Comparison of ENCODE assay signal across 8 cellular contexts in the genomic region with DNA sequence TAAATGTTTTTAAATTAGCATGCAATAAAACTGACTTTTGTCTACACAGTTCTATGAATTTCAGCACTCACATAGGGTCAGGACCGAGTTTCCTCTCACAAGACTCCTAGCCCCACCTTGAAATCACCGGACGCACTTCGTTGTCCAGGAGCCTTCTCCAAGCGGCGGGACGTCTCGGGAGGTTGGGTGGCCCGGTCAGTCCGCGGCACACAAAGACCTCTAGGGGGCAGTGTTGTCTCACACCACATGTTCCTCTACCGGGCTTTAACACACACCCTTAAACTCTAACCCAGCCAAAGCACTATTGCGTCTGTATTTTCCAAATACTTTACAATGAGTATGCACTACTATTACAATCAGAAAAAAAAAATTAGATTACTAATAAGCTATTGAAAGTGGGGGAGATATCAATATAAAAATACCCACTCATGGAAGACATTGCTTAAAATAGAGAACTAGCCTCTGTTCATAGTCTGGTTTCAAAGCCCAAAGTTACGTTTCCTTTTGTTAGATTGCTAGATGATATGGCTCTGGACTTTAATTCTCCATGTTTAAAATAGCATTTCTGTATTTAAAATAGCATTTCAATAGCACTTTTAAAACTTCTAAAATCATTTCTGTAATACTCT. TPM values are rescaled to one million over a fixed set of nuclear protein-coding genes. Genes with fewer than 3 reads are reported as not detected.
DNase-seq lines count a peak whose midpoint lies in the region; ATAC-seq and TF ChIP-seq lines count a peak whose summit lies in the region.
"Not testable (repeated sequence)": the region's sequence is repeated elsewhere in the genome, so short reads cannot be mapped to it uniquely, and the experiment has no call there.

No MANE protein-coding gene starts in this region.

- peak; percentile 79 to 84 for ATAC-seq in CD4-positive, CD25-positive, alpha-beta regulatory T cell (ENCODE audit: low read depth in 2 of 2)
- ATAC-seq in GM19468 (IDR thresholded peaks at IDR 0.05; ENCODE audit: extremely low read depth, unreplicated experiment) (peak; percentile 91), HG03460 (IDR thresholded peaks at IDR 0.05; ENCODE audit: unreplicated experiment) (peak; percentile 88), RWPE2 (ENCODE audit: low read depth) (peak; percentile 84)

- H3K27ac ChIP-seq in CD4-positive, CD25-positive, alpha-beta regulatory T cell (ENCODE audit: insufficient read depth, low read length, poor library complexity, severe bottlenecking); RWPE2 (ENCODE audit: poor library complexity, severe bottlenecking); esophagus muscularis mucosa (replicated peaks in 1 of 4): not testable (repeated sequence)

- not testable (repeated sequence) for H3K27me3 Mint-ChIP-seq in CD4-positive, CD25-positive, alpha-beta regulatory T cell

- H3K4me1 ChIP-seq in CD4-positive, CD25-positive, alpha-beta regulatory T cell (ENCODE audit: control insufficient read depth, insufficient read depth, low read length, poor library complexity, severe bottlenecking); RWPE2 (ENCODE audit: insufficient read depth, poor library complexity, severe bottlenecking); esophagus muscularis mucosa: not testable (repeated sequence)

- TF ChIP-seq POLR2A in esophagus muscularis mucosa (IDR thresholded peaks at IDR 0.05; ENCODE audit: low read depth), result not testable (repeated sequence)

- H3K36me3 Mint-ChIP-seq in CD4-positive, CD25-positive, alpha-beta regulatory T cell, result not testable (repeated sequence)

- WGBS in esophagus muscularis mucosa, result 14% methylated on average over 3 of the region's 14 CpGs

- not testable (repeated sequence) for H3K4me1 Mint-ChIP-seq in CD4-positive, CD25-positive, alpha-beta regulatory T cell

- intact Hi-C loops in esophagus muscularis mucosa (cut with DNase I), result not testable (repeated sequence)

- DNase-seq in CD4-positive, CD25-positive, alpha-beta regulatory T cell, result peak; percentile 30 to 63 (median 55)
- DNase-seq in RWPE2 (ENCODE audit: low spot score) (peak; percentile 56), activated T-helper 1 cell treated with Interleukin-2 at 50 U/mL for 16 hours (ENCODE audit: low read depth) (peak; percentile 34), esophagus muscularis mucosa (ENCODE audit: extremely low spot score) (peak; percentile 89), midbrain (lab: John Stamatoyannopoulos, UW) (peak; percentile 76)
- DNase-seq in stimulated activated CD8-positive, alpha-beta memory T cell treated with anti-CD3 and anti-CD28 coated beads, Interleukin-12 subunit alpha, Interleukin-12 subunit beta, amount 100 ng/mL, for 24 hours (ENCODE audit: extremely low read depth), result peak; percentile 5

- not testable (repeated sequence) for H3K4me3 ChIP-seq in CD4-positive, CD25-positive, alpha-beta regulatory T cell (ENCODE audit: low read depth, low read length); RWPE2 (ENCODE audit: severe bottlenecking); esophagus muscularis mucosa

- H3K36me3 ChIP-seq in CD4-positive, CD25-positive, alpha-beta regulatory T cell (ENCODE audit: control insufficient read depth, insufficient read depth, low read length); RWPE2 (ENCODE audit: low read depth); esophagus muscularis mucosa: not testable (repeated sequence)

- H3K4me3 Mint-ChIP-seq in CD4-positive, CD25-positive, alpha-beta regulatory T cell, result not testable (repeated sequence)

- H3K9me3 Mint-ChIP-seq in CD4-positive, CD25-positive, alpha-beta regulatory T cell, result not testable (repeated sequence)

- not testable (repeated sequence) for TF ChIP-seq EP300 in esophagus muscularis mucosa (IDR thresholded peaks at IDR 0.05)

- TF ChIP-seq CTCF in RWPE2 (IDR thresholded peaks at IDR 0.05; ENCODE audit: poor library complexity, severe bottlenecking) (peak; percentile 49), esophagus muscularis mucosa (IDR thresholded peaks at IDR 0.05) (peak in 2 of 3 experiments; percentile 40 to 68)

- H3K27ac Mint-ChIP-seq in CD4-positive, CD25-positive, alpha-beta regulatory T cell, result not testable (repeated sequence)

- not testable (repeated sequence) for H3K9me3 ChIP-seq in CD4-positive, CD25-positive, alpha-beta regulatory T cell (ENCODE audit: control insufficient read depth in 2 of 2, low read length in 2 of 2); RWPE2 (ENCODE audit: severe bottlenecking); esophagus muscularis mucosa

- H3K27me3 ChIP-seq in CD4-positive, CD25-positive, alpha-beta regulatory T cell (ENCODE audit: control insufficient read depth, insufficient read depth, low read length); RWPE2 (ENCODE audit: insufficient read depth, poor library complexity, severe bottlenecking); esophagus muscularis mucosa: not testable (repeated sequence)

RNA-seq across cellular contexts. Expression of gene NUTM2E, which starts 47.1 kb away (rescaled TPM):
- not detected for total RNA-seq in CD4-positive, CD25-positive, alpha-beta regulatory T cell
- polyA plus RNA-seq in CD4-positive, CD25-positive, alpha-beta regulatory T cell, result under 1 TPM in 1 of 4 donors, not detected in 3; 0.07 TPM
- not detected for total RNA-seq in esophagus muscularis mucosa

Comparison
In these comparisons a context has a peak if more than half of its experiments do, and no peak if none do; other contexts are left out.
1. DNase-seq: peak in every context shown above with its lines; median percentile 89 in esophagus muscularis mucosa; 76 in midbrain; 56 in RWPE2; 55 in CD4-positive, CD25-positive, alpha-beta regulatory T cell; 34 in activated T-helper 1 cell treated with Interleukin-2 at 50 U/mL for 16 hours; 5 in stimulated activated CD8-positive, alpha-beta memory T cell treated with anti-CD3 and anti-CD28 coated beads, Interleukin-12 subunit alpha, Interleukin-12 subunit beta, amount 100 ng/mL, for 24 hours.